8 cellular contexts compared by ENCODE assay signal in genomic region chr20:38433304-38433972, GRCh38. TPM values are rescaled to one million over a fixed set of nuclear protein-coding genes. Genes with fewer than 3 reads are reported as not detected.
DNase-seq lines count a peak whose midpoint lies in the region; TF ChIP-seq lines count a peak whose summit lies in the region.

No MANE protein-coding gene starts in this region.

- H3K9ac ChIP-seq in GM23248: peak overlapping the region; percentile 98

- H3K27ac ChIP-seq in GM23248: peak overlapping the region; percentile 81; the same call in 1 of the 2 replicates
- H3K27ac ChIP-seq in Peyer's patch: peak overlapping the region in 2 of 4 donors; percentile 82 to 84

- H2AFZ ChIP-seq in GM23248: no peak overlapping the region

- H3K9me2 ChIP-seq in GM23248 (ENCODE audit: insufficient read depth): no peaks in the 10 kb centered on the region

- TF ChIP-seq POLR2A in Peyer's patch (IDR thresholded peaks at IDR 0.05): no peak

- peaks cover 16% of the 10 kb centered on the region; the same call in 1 of the 2 replicates for H4K20me1 ChIP-seq in GM23248 (ENCODE audit: insufficient read depth)

- H3K4me1 ChIP-seq in GM23248 (ENCODE audit: insufficient read depth) (peaks cover 13% of the 10 kb centered on the region; the same call in 1 of the 2 replicates), Peyer's patch (peaks cover 0 to 13% (median 7%) of the 10 kb centered on the region in 4 donors)

- TF ChIP-seq CTCF in Peyer's patch (IDR thresholded peaks at IDR 0.05) (no peak), epithelial cell of esophagus (IDR thresholded peaks at IDR 0.05; ENCODE audit: insufficient read depth, low read depth, low read length, missing control alignments) (no peak), progenitor cell of endocrine pancreas (IDR thresholded peaks at IDR 0.05; ENCODE audit: unreplicated experiment) (no peak)

- H3K27ac Mint-ChIP-seq in progenitor cell of endocrine pancreas: peak overlapping the region; percentile 33

- H3K9me3 ChIP-seq in GM23248 (ENCODE audit: low read depth) (no peaks in the 10 kb centered on the region), Peyer's patch (no peaks in the 10 kb centered on the region)

- H3K36me3 ChIP-seq in GM23248 (ENCODE audit: low read depth) (peaks cover 20% of the 10 kb centered on the region; the same call in 1 of the 2 replicates), Peyer's patch (peaks cover 0 to 55% (median 0%) of the 10 kb centered on the region in 3 donors)

- peak overlapping the region; percentile 94 for H3K4me3 ChIP-seq in GM23248
- peak overlapping the region in 3 of 4 donors; percentile 68 to 95 (median 73) for H3K4me3 ChIP-seq in Peyer's patch
- peak overlapping the region; percentile 96 for H3K4me3 ChIP-seq in epithelial cell of esophagus (ENCODE audit: low read length)

- H3K4me2 ChIP-seq in GM23248 (ENCODE audit: unreplicated experiment): peak overlapping the region; percentile 83

- H3K9me3 Mint-ChIP-seq in progenitor cell of endocrine pancreas (ENCODE audit: low read depth): no peaks in the 10 kb centered on the region

- H3K36me3 Mint-ChIP-seq in progenitor cell of endocrine pancreas (ENCODE audit: insufficient read depth): peaks cover 21% of the 10 kb centered on the region

- H3F3A ChIP-seq in GM23248 (ENCODE audit: insufficient read depth): peaks cover 26% of the 10 kb centered on the region

- H3K27me3 Mint-ChIP-seq in progenitor cell of endocrine pancreas: no peaks in the 10 kb centered on the region

- peaks cover 67% of the 10 kb centered on the region for H3K79me2 ChIP-seq in GM23248 (ENCODE audit: insufficient read depth)

- 81 to 82% methylated on average over 9 of the region's 9 CpGs for WGBS in GM23248 (ENCODE audit: low coverage in 1 of 2, low lambda C conversion rate in 2 of 2, missing lambda C conversion rate in 2 of 2), 2 experiments

- no peak for DNase-seq in GM23248
- no peak for DNase-seq in Peyer's patch
- no peak for DNase-seq in epithelial cell of esophagus (ENCODE audit: low read depth)
- DNase-seq in progenitor cell of endocrine pancreas (ENCODE audit: low spot score, unreplicated experiment): no peak
- no peak for DNase-seq in AG20443 (ENCODE audit: low spot score)
- no peak for DNase-seq in iPS-NIHi7 (ENCODE audit: extremely low spot score)
- DNase-seq in DMS79 treated with DMSO at 0.1 percent for 48 hours (lab: John Stamatoyannopoulos, UW): no peak
- no peak for DNase-seq in cortex of kidney (lab: John Stamatoyannopoulos, UW)

- peak overlapping the region; percentile 96 for H3K4me3 Mint-ChIP-seq in progenitor cell of endocrine pancreas (ENCODE audit: low read depth)

- H3K4me1 Mint-ChIP-seq in progenitor cell of endocrine pancreas (ENCODE audit: low read depth): peaks cover 13% of the 10 kb centered on the region

- H3K27me3 ChIP-seq in GM23248 (replicated peaks; ENCODE audit: insufficient read depth): no peaks in the 10 kb centered on the region
- no peaks in the 10 kb centered on the region for H3K27me3 ChIP-seq in Peyer's patch

- in situ Hi-C loops in GM23248 (cut with MboI): no loop called here

RNA-seq across cellular contexts. Expression of gene SNHG17, which starts 1.7 kb away (rescaled TPM):
- 5.4 and 15.2 TPM in 2 replicates for total RNA-seq in GM23248 (2014; rRNA removed; shearing (Covaris generic))
- 28.0 and 29.1 TPM in 2 replicates for polyA plus RNA-seq in GM23248 (2016; fragmentation: Nextera tagmentation; extraction: Ambion mirVana)
- total RNA-seq in Peyer's patch: 10 to 100 TPM; 19.3 to 54.5 (median 48.3) TPM
- 31.6 and 37.1 TPM in 2 replicates for total RNA-seq in progenitor cell of endocrine pancreas

RNA-seq across cellular contexts. Expression of gene RALGAPB, which starts 39.2 kb away (rescaled TPM):
- total RNA-seq in GM23248 (2014; rRNA removed; shearing (Covaris generic)): 20.2 and 25.8 TPM in 2 replicates
- polyA plus RNA-seq in GM23248 (2016; fragmentation: Nextera tagmentation; extraction: Ambion mirVana): 8.1 and 9.8 TPM in 2 replicates
- total RNA-seq in Peyer's patch (10 to 100 TPM; 54.7 to 69.2 (median 61.1) TPM), progenitor cell of endocrine pancreas (42.3 and 43.4 TPM in 2 replicates)
